8 cellular contexts compared by ENCODE assay signal in genomic region chr2:176830362-176830761, GRCh38.
DNase-seq lines count a peak whose midpoint lies in the region; ATAC-seq and TF ChIP-seq lines count a peak whose summit lies in the region.

No MANE protein-coding gene starts in this region.

- TF ChIP-seq CTCF in GM12874 (IDR thresholded peaks at IDR 0.05; ENCODE audit: insufficient read depth, low read depth, low read length): 0 out of 2 replicates have a peak, but pooled peaks have one; percentile 3

- DNase-seq in COLO668 (lab: John Stamatoyannopoulos, UW; ENCODE audit: unreplicated experiment) (peak; percentile 20), NCI-H146 (lab: John Stamatoyannopoulos, UW) (peak; percentile 67), dermis blood vessel endothelial cell (peak; percentile 22), anterior cingulate cortex (lab: John Stamatoyannopoulos, UW) (no peak), globus pallidus (ENCODE audit: low spot score) (no peak)

- ATAC-seq in GM21786 (IDR thresholded peaks at IDR 0.05; ENCODE audit: unreplicated experiment) (no peak), GM18909 (IDR thresholded peaks at IDR 0.05; ENCODE audit: poor library complexity, unreplicated experiment) (no peak)

Comparison
In these comparisons a context has a peak if more than half of its experiments do, and no peak if none do; other contexts are left out.
1. DNase-seq: peak in COLO668 (single experiment), NCI-H146 (single experiment) and dermis blood vessel endothelial cell (single experiment); none in anterior cingulate cortex (0 of 58) and globus pallidus (single experiment).